ENCODE assay signal across 19 cellular contexts in genomic region chr2:160256511-160256910, GRCh38. TPM values are rescaled to one million over a fixed set of nuclear protein-coding genes. Genes with fewer than 3 reads are reported as not detected.
DNase-seq lines count a peak whose midpoint lies in the region; ATAC-seq, FAIRE-seq and TF ChIP-seq lines count a peak whose summit lies in the region.
"Had no signal": no experiment of that assay in that cellular context is flagged by ENCODE, and none has a peak within 500 bp of the region (broad histone marks: within the 10 kb centered on the region; RNA-seq: fewer than 3 reads in every experiment).

No MANE protein-coding gene starts in this region.

- intact Hi-C loops in Calu3 (cut with micrococcal nuclease; ENCODE audit: unreplicated experiment) (no loop called here), body of pancreas (cut with DNase I) (no loop called here), lower lobe of right lung (cut with DNase I) (no loop called here)

- CTCF ChIA-PET in Calu3 (lab: Charles Lee) = interaction anchor here (0.7 to 4.8 kb wide), 3 partner anchors 14 to 32 kb away, joined by 3 to 26 read pairs (median 4); no protein-coding TSS in a partner anchor

- H3K4me1 ChIP-seq in body of pancreas (peaks cover 46% of the 10 kb centered on the region), small intestine (ENCODE audit: control insufficient read depth in 2 of 2, insufficient read depth in 1 of 2, low read depth in 1 of 2, low read length in 1 of 2) (no peaks in the 10 kb centered on the region), lower lobe of right lung (peaks cover 14% of the 10 kb centered on the region)
- H3K4me1 ChIP-seq: BE2C had no signal

- peak; percentile 33 for FAIRE-seq in small intestine (lab: Jason Lieb, UNC)
- FAIRE-seq: H54, HepG2 had no signal

- TF ChIP-seq CTCF in Calu3 (IDR thresholded peaks at IDR 0.05; ENCODE audit: unreplicated experiment) (no peak), body of pancreas (IDR thresholded peaks at IDR 0.05) (no peak), lower lobe of right lung (IDR thresholded peaks at IDR 0.05) (no peak)

- H3K27me3 ChIP-seq in body of pancreas (no peaks in the 10 kb centered on the region), small intestine (ENCODE audit: control insufficient read depth in 2 of 2, insufficient read depth in 2 of 2, low read length in 2 of 2) (no peaks in the 10 kb centered on the region), lower lobe of right lung (ENCODE audit: low read depth) (no peaks in the 10 kb centered on the region)
- H3K27me3 ChIP-seq: BE2C, SJCRH30 had no signal

- H3K36me3 ChIP-seq in body of pancreas (replicated peaks in 1 of 2; ENCODE audit: insufficient read depth in 1 of 2, low read depth in 2 of 2) (no peaks in the 10 kb centered on the region), small intestine (ENCODE audit: control insufficient read depth in 2 of 2, insufficient read depth in 2 of 2, low read length in 2 of 2) (no peaks in the 10 kb centered on the region), lower lobe of right lung (no peaks in the 10 kb centered on the region)
- H3K36me3 ChIP-seq: BE2C, SJCRH30 had no signal

- H3K9me3 Mint-ChIP-seq in Calu3 (ENCODE audit: low read depth, unreplicated experiment) = peaks cover 2% of the 10 kb centered on the region

- H3K9me3 ChIP-seq in body of pancreas (no peaks in the 10 kb centered on the region), small intestine (ENCODE audit: control insufficient read depth, low read depth) (no peaks in the 10 kb centered on the region), lower lobe of right lung (no peaks in the 10 kb centered on the region)
- H3K9me3 ChIP-seq: BE2C, SJCRH30 had no signal

- H3K4me3 Mint-ChIP-seq in Calu3 (ENCODE audit: low read depth, unreplicated experiment) = no peak overlapping the region
- H3K4me3 Mint-ChIP-seq: CD8-positive, alpha-beta memory T cell had no signal

- WGBS in body of pancreas, 2 donors = 9 to 21% methylated on average over 1 of the region's 1 CpG
- 15 to 51% (median 23%) methylated on average over 1 of the region's 1 CpG for WGBS in small intestine, 3 donors

- no peak overlapping the region for H3K4me3 ChIP-seq in body of pancreas
- no peak overlapping the region for H3K4me3 ChIP-seq in small intestine (ENCODE audit: low read depth in 1 of 2, low read length in 2 of 2)
- no peak overlapping the region for H3K4me3 ChIP-seq in lower lobe of right lung
- H3K4me3 ChIP-seq: SJCRH30 had no signal

- BruUV-seq in Calu3 (replicated peaks; lab: Mats Ljungman, UMichigan) = no TSS peak

- ATAC-seq in body of pancreas = no peak
- ATAC-seq in lower lobe of right lung = no peak
- no peak for ATAC-seq in HG03432 (IDR thresholded peaks at IDR 0.05; ENCODE audit: unreplicated experiment)
- ATAC-seq: HepG2 had no signal

- TF ChIP-seq POLR2A in body of pancreas (IDR thresholded peaks at IDR 0.05) = no peak

- no peaks in the 10 kb centered on the region for H3K27me3 Mint-ChIP-seq in Calu3 (ENCODE audit: unreplicated experiment)

- H3K27ac ChIP-seq in body of pancreas (peak overlapping the region in 3 of 4 donors; percentile 53 to 77 (median 61)), small intestine (ENCODE audit: low read depth in 1 of 2, low read length in 1 of 2) (no peak overlapping the region), lower lobe of right lung (no peak overlapping the region)
- H3K27ac ChIP-seq: SJCRH30 had no signal

- peak overlapping the region; percentile 93 for H3K27ac Mint-ChIP-seq in Calu3 (ENCODE audit: unreplicated experiment)
- H3K27ac Mint-ChIP-seq: CD8-positive, alpha-beta memory T cell had no signal

- DNase-seq in Calu3 = no peak
- DNase-seq in body of pancreas = no peak
- peak; percentile 66 for DNase-seq in kidney tubule cell (ENCODE audit: low spot score)
- DNase-seq in small intestine = peak; percentile 87
- DNase-seq in lower lobe of right lung = no peak
- DNase-seq in amygdala (lab: John Stamatoyannopoulos, UW) = no peak
- DNase-seq in D341Med (ENCODE audit: low spot score) = no peak
- DNase-seq: BE2C; CD8-positive, alpha-beta memory T cell; Kasumi-1; NCI-H1436; NCI-H2081; NCI-H524; RPMI8226; SJCRH30 had no signal

- H3K36me3 Mint-ChIP-seq in Calu3 (ENCODE audit: insufficient read depth, unreplicated experiment) = peaks cover 13% of the 10 kb centered on the region

- H3K4me1 Mint-ChIP-seq in Calu3 (ENCODE audit: low read depth, unreplicated experiment) = peaks cover 50% of the 10 kb centered on the region
- H3K4me1 Mint-ChIP-seq: CD8-positive, alpha-beta memory T cell had no signal

RNA-seq across cellular contexts. Expression of gene ITGB6, which starts 56.4 kb away (rescaled TPM):
- total RNA-seq in Calu3 (2022) = 50.0 and 84.8 TPM in 2 replicates
- 1 to 10 TPM; 5.3 to 9.9 TPM for total RNA-seq in body of pancreas
- 1 to 10 TPM; 3.0 to 5.6 (median 3.9) TPM for polyA plus RNA-seq in small intestine
- 65.2 TPM for total RNA-seq in lower lobe of right lung
- total RNA-seq: CD8-positive, alpha-beta memory T cell; HepG2 had no signal
- polyA plus RNA-seq: AG04450; CD8-positive, alpha-beta memory T cell; HepG2 had no signal

Comparison
In these comparisons a context has a peak if more than half of its experiments do, and no peak if none do; other contexts are left out.
1. DNase-seq: peak in kidney tubule cell (single experiment) and small intestine (single experiment); none in Calu3 (single experiment), body of pancreas (0 of 4), lower lobe of right lung (single experiment), amygdala (0 of 56) and D341Med (single experiment).
2. H3K27ac ChIP-seq: peak in body of pancreas (3 of 4); none in small intestine (0 of 2) and lower lobe of right lung (single experiment).